16 cellular contexts compared by ENCODE assay signal in the genomic region with DNA sequence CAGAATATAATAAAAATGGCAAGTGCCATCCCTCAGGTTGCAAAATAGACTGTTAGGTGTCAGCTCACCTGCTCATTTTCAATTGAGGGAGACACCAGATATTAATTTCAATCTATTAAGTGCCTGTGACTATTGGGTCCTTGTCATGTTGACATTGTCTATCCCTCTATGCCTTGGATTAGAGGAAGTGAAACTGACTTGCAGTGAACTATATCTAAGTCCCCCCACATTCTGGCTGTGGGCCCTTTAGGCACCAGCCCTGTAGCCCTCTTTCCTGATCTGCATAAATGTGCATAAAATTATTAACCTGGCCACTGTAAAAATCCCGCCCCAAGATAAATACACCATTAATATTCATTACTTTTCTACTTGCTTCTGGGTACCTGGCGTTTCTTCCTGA.
A peak's percentile ranks its signal among the peaks of the same experiment; 100 is the strongest.
DNase-seq lines count a peak whose midpoint lies in the region; ATAC-seq and TF ChIP-seq lines count a peak whose summit lies in the region.
"Had no signal": no experiment of that assay in that cellular context is flagged by ENCODE, and none has a peak within 500 bp of the region (broad histone marks: within the 10 kb centered on the region; RNA-seq: fewer than 3 reads in every experiment).

No MANE protein-coding gene starts in this region.

- intact Hi-C loops in esophagus muscularis mucosa (cut with DNase I), result no loop called here

- no peak for TF ChIP-seq CTCF in esophagus muscularis mucosa (IDR thresholded peaks at IDR 0.05)

- DNase-seq in esophagus muscularis mucosa (ENCODE audit: extremely low spot score), result peak; percentile 19
- no peak for DNase-seq in activated T-cell treated with anti-CD3 and anti-CD28 coated beads, Interleukin-2, amount 50 U/mL, for 4 hours
- no peak for DNase-seq in NCI-H2171 (lab: John Stamatoyannopoulos, UW)
- DNase-seq in epidermal melanocyte (ENCODE audit: insufficient read length, low spot score), result no peak
- DNase-seq in SKM-1 treated with dmso at 0.1 percent for 144 hours (lab: John Stamatoyannopoulos, UW; ENCODE audit: unreplicated experiment), result no peak
- DNase-seq: C1 segment of cervical spinal cord; NCI-H1092; NCI-H446; posterior cingulate gyrus; SJCRH30; stimulated activated CD4-positive, alpha-beta T cell treated with anti-CD3 and anti-CD28 coated beads, Interleukin-1b, Interleukin-23, amount 100 ng/mL, for 48 hours; stimulated activated naive CD4-positive, alpha-beta T cell treated with Interleukin-2 at 50 U/mL for 16 hours had no signal

- H3K9me3 Mint-ChIP-seq in activated T-cell treated with anti-CD3 and anti-CD28 coated beads, Interleukin-2, amount 50 U/mL, for 4 hours, result no peaks in the 10 kb centered on the region
- H3K9me3 Mint-ChIP-seq: brain had no signal

- peak; percentile 93 for ATAC-seq in GM18870 (IDR thresholded peaks at IDR 0.05; ENCODE audit: unreplicated experiment)
- ATAC-seq in GM21723 (IDR thresholded peaks at IDR 0.05; ENCODE audit: unreplicated experiment), result peak; percentile 92
- peak; percentile 59 for ATAC-seq in HG03280 (IDR thresholded peaks at IDR 0.05; ENCODE audit: unreplicated experiment)
- ATAC-seq in activated T-cell treated with anti-CD3 and anti-CD28 coated beads, Interleukin-2, amount 50 U/mL, for 4 hours, result no peak

- no peak for TF ChIP-seq EP300 in esophagus muscularis mucosa (IDR thresholded peaks at IDR 0.05)

- no peak overlapping the region for H3K4me3 Mint-ChIP-seq in activated T-cell treated with anti-CD3 and anti-CD28 coated beads, Interleukin-2, amount 50 U/mL, for 4 hours
- H3K4me3 Mint-ChIP-seq: brain had no signal

- H3K36me3 Mint-ChIP-seq in activated T-cell treated with anti-CD3 and anti-CD28 coated beads, Interleukin-2, amount 50 U/mL, for 4 hours (ENCODE audit: insufficient read depth), result no peaks in the 10 kb centered on the region
- H3K36me3 Mint-ChIP-seq: brain had no signal

- H3K4me1 Mint-ChIP-seq in activated T-cell treated with anti-CD3 and anti-CD28 coated beads, Interleukin-2, amount 50 U/mL, for 4 hours (ENCODE audit: low read depth), result peaks cover 2% of the 10 kb centered on the region
- H3K4me1 Mint-ChIP-seq: brain had no signal

- H3K9me3 ChIP-seq in esophagus muscularis mucosa, result no peaks in the 10 kb centered on the region
- H3K9me3 ChIP-seq: SJCRH30 had no signal

- 96% methylated on average over 2 of the region's 2 CpGs for WGBS in esophagus muscularis mucosa

- H3K27me3 ChIP-seq in esophagus muscularis mucosa, result no peaks in the 10 kb centered on the region
- H3K27me3 ChIP-seq: SJCRH30 had no signal

- no peaks in the 10 kb centered on the region for H3K4me1 ChIP-seq in esophagus muscularis mucosa
- H3K4me1 ChIP-seq: SJCRH30 had no signal

- H3K27me3 Mint-ChIP-seq in activated T-cell treated with anti-CD3 and anti-CD28 coated beads, Interleukin-2, amount 50 U/mL, for 4 hours (ENCODE audit: low read depth), result no peaks in the 10 kb centered on the region

- no peak overlapping the region for H3K27ac ChIP-seq in esophagus muscularis mucosa (replicated peaks in 1 of 4)
- H3K27ac ChIP-seq: SJCRH30 had no signal

- H3K4me3 ChIP-seq in esophagus muscularis mucosa, result no peak overlapping the region
- H3K4me3 ChIP-seq: SJCRH30 had no signal

- no peak for TF ChIP-seq POLR2A in esophagus muscularis mucosa (IDR thresholded peaks at IDR 0.05; ENCODE audit: low read depth)

- no peaks in the 10 kb centered on the region for H3K36me3 ChIP-seq in esophagus muscularis mucosa
- H3K36me3 ChIP-seq: SJCRH30 had no signal

Comparison
In these comparisons a context has a peak if more than half of its experiments do, and no peak if none do; other contexts are left out.
1. ATAC-seq: peak in GM18870 (single experiment), GM21723 (single experiment) and HG03280 (single experiment); none in activated T-cell treated with anti-CD3 and anti-CD28 coated beads, Interleukin-2, amount 50 U/mL, for 4 hours (0 of 2).